In the genomic region with DNA sequence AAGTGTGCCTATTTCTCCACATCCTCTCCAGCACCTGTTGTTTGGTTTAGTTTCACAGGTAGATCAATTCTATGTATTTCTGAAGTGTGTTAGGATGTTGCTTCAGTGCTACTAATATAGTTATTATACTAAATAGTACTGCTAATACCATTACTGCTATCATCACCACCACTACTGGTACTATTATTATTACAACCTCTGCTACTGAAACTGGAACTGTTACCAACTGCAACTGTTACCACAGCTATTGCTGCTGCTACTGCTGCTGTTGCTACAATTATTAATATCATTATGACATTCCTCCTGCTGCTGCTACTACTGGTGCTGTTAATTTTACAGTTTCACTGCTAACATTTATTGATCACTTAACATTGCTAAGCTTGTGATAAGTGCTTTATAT, we compare ENCODE assay signal across 2 cellular contexts.
A peak's percentile ranks its signal among the peaks of the same experiment; 100 is the strongest.
TF ChIP-seq lines count a peak whose summit lies in the region.

No MANE protein-coding gene starts in this region.

TF ChIP-seq in GM12878, 131 proteins besides CTCF, POLR2A, EP300 and RAD21:
- TF ChIP-seq RUNX3 (IDR thresholded peaks at IDR 0.05; ENCODE audit: low read length) (peak; percentile 37; the same call in 1 of the 2 replicates), TAF1 (IDR thresholded peaks at IDR 0.05; ENCODE audit: borderline replicate concordance, low read depth, low read length) (no peak), ZZZ3 (IDR thresholded peaks at IDR 0.05; ENCODE audit: control insufficient read depth, insufficient read length, low read depth) (no peak), ESRRA (IDR thresholded peaks at IDR 0.05; ENCODE audit: low read length) (no peak), SMARCA5 (IDR thresholded peaks at IDR 0.05) (no peak)
- TF ChIP-seq, protein P1, sequence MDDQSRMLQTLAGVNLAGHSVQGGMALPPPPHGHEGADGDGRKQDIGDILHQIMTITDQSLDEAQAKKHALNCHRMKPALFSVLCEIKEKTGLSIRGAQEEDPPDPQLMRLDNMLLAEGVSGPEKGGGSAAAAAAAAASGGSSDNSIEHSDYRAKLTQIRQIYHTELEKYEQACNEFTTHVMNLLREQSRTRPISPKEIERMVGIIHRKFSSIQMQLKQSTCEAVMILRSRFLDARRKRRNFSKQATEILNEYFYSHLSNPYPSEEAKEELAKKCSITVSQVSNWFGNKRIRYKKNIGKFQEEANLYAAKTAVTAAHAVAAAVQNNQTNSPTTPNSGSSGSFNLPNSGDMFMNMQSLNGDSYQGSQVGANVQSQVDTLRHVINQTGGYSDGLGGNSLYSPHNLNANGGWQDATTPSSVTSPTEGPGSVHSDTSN (IDR thresholded peaks at IDR 0.05; ENCODE audit: insufficient replicate concordance, low read depth, low read length), result no peak

TF ChIP-seq in SK-N-SH, 30 proteins besides CTCF, POLR2A, EP300 and RAD21:
- no peak for TF ChIP-seq CHD2 (IDR thresholded peaks at IDR 0.05; ENCODE audit: low read length, partially characterized antibody)
- no peak for TF ChIP-seq FOSL2 (IDR thresholded peaks at IDR 0.05; ENCODE audit: borderline replicate concordance, low read depth)
- no peak for TF ChIP-seq JUND (IDR thresholded peaks at IDR 0.05)
- no peak for TF ChIP-seq TEAD4 (IDR thresholded peaks at IDR 0.05; ENCODE audit: borderline replicate concordance, insufficient read depth)
- no peak for TF ChIP-seq POLR2AphosphoS5 (IDR thresholded peaks at IDR 0.05; ENCODE audit: low read depth, low read length)
- TF ChIP-seq GABPA (IDR thresholded peaks at IDR 0.05; ENCODE audit: low read depth), result no peak
- no peak for TF ChIP-seq RCOR1 (IDR thresholded peaks at IDR 0.05; ENCODE audit: low read length)
- no peak for TF ChIP-seq NRF1 (IDR thresholded peaks at IDR 0.05; ENCODE audit: low read depth, low read length)
- TF ChIP-seq, protein P2, sequence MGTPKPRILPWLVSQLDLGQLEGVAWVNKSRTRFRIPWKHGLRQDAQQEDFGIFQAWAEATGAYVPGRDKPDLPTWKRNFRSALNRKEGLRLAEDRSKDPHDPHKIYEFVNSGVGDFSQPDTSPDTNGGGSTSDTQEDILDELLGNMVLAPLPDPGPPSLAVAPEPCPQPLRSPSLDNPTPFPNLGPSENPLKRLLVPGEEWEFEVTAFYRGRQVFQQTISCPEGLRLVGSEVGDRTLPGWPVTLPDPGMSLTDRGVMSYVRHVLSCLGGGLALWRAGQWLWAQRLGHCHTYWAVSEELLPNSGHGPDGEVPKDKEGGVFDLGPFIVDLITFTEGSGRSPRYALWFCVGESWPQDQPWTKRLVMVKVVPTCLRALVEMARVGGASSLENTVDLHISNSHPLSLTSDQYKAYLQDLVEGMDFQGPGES (IDR thresholded peaks at IDR 0.05; ENCODE audit: low read depth, low read length), result no peak
